Comparison of ENCODE assay signal across 1 cellular context in the genomic region with DNA sequence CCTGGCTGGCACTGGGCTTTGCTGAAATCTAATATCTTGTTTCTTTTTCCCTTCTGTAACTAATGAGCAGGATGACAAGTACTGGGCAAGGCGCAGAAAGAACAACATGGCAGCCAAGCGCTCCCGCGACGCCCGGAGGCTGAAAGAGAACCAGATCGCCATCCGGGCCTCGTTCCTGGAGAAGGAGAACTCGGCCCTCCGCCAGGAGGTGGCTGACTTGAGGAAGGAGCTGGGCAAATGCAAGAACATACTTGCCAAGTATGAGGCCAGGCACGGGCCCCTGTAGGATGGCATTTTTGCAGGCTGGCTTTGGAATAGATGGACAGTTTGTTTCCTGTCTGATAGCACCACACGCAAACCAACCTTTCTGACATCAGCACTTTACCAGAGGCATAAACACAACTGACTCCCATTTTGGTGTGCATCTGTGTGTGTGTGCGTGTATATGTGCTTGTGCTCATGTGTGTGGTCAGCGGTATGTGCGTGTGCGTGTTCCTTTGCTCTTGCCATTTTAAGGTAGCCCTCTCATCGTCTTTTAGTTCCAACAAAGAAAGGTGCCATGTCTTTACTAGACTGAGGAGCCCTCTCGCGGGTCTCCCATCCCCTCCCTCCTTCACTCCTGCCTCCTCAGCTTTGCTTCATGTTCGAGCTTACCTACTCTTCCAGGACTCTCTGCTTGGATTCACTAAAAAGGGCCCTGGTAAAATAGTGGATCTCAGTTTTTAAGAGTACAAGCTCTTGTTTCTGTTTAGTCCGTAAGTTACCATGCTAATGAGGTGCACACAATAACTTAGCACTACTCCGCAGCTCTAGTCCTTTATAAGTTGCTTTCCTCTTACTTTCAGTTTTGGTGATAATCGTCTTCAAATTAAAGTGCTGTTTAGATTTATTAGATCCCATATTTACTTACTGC.
TF ChIP-seq lines count a peak whose summit lies in the region.

No MANE protein-coding gene starts in this region.

TF ChIP-seq in GM23338, 12 proteins besides CTCF, POLR2A, EP300 and RAD21:
- no peak for TF ChIP-seq ZNF331 (CRISPR knock-in tag; IDR thresholded peaks at IDR 0.05; ENCODE audit: low read depth)
